ENCODE assay signal across 3 cellular contexts in genomic region chr7:114547346-114547745, GRCh38.
DNase-seq lines count a peak whose midpoint lies in the region; TF ChIP-seq lines count a peak whose summit lies in the region.
"Not testable (repeated sequence)": the region's sequence is repeated elsewhere in the genome, so short reads cannot be mapped to it uniquely, and the experiment has no call there.

No MANE protein-coding gene starts in this region.

- H3K27me3 ChIP-seq in SK-N-SH (ENCODE audit: insufficient read depth), result not testable (repeated sequence)

- not testable (repeated sequence) for H3K4me1 Mint-ChIP-seq in Calu3 (ENCODE audit: low read depth, unreplicated experiment)

- not testable (repeated sequence) for TF ChIP-seq EP300 in SK-N-SH (IDR thresholded peaks at IDR 0.05; ENCODE audit: borderline replicate concordance in 1 of 2, low read depth in 1 of 2, low read length in 1 of 2)

- 5% methylated on average over 14 of the region's 14 CpGs for WGBS in SK-N-SH (ENCODE audit: low lambda C conversion rate)

- not testable (repeated sequence) for H3K9me3 Mint-ChIP-seq in Calu3 (ENCODE audit: low read depth, unreplicated experiment)

- H3K4me3 Mint-ChIP-seq in Calu3 (ENCODE audit: low read depth, unreplicated experiment), result not testable (repeated sequence)

- not testable (repeated sequence) for H3K36me3 Mint-ChIP-seq in Calu3 (ENCODE audit: insufficient read depth, unreplicated experiment)

- CTCF ChIA-PET in Calu3 (lab: Charles Lee), result interaction anchor here (0.9 kb wide), 1 partner anchor 272 kb away, joined by 3 read pairs; no protein-coding TSS in a partner anchor
- CTCF ChIA-PET in SK-N-SH (lab: Yijun Ruan, JAX), result not testable (repeated sequence)

- not testable (repeated sequence) for H4K20me1 ChIP-seq in SK-N-SH (ENCODE audit: insufficient read depth)

- not testable (repeated sequence) for DNase-seq in Calu3, SK-N-SH
- DNase-seq in posterior vena cava (ENCODE audit: low spot score), result peak; percentile 49

- H3K36me3 ChIP-seq in SK-N-SH (replicated peaks in 1 of 2; ENCODE audit: control insufficient read depth in 1 of 2, insufficient read depth in 2 of 2, low read length in 1 of 2), result not testable (repeated sequence)

- not testable (repeated sequence) for BruUV-seq in Calu3 (replicated peaks; lab: Mats Ljungman, UMichigan)

- H2AFZ ChIP-seq in SK-N-SH (ENCODE audit: low read depth), result peak overlapping the region; percentile 29; the same call in 1 of the 2 replicates

- not testable (repeated sequence) for H3K4me3 ChIP-seq in SK-N-SH (ENCODE audit: low read depth in 2 of 2, low read length in 1 of 2)

- not testable (repeated sequence) for TF ChIP-seq RAD21 in SK-N-SH (IDR thresholded peaks at IDR 0.05; ENCODE audit: low read length)

- H3K9me3 ChIP-seq in SK-N-SH, result not testable (repeated sequence)

- not testable (repeated sequence) for H3K4me1 ChIP-seq in SK-N-SH (ENCODE audit: control insufficient read depth in 1 of 2, insufficient read depth in 2 of 2, low read depth in 1 of 2, low read length in 1 of 2)

- TF ChIP-seq CTCF in Calu3 (IDR thresholded peaks at IDR 0.05; ENCODE audit: unreplicated experiment); SK-N-SH (IDR thresholded peaks at IDR 0.05): not testable (repeated sequence)

- H3K4me2 ChIP-seq in SK-N-SH, result not testable (repeated sequence)

- not testable (repeated sequence) for H3K79me2 ChIP-seq in SK-N-SH (ENCODE audit: insufficient read depth)

- H3K27ac Mint-ChIP-seq in Calu3 (ENCODE audit: unreplicated experiment), result peak overlapping the region; percentile 27

- not testable (repeated sequence) for H3K27ac ChIP-seq in SK-N-SH (ENCODE audit: low read depth in 2 of 2, low read length in 1 of 2)

- POLR2A ChIA-PET in SK-N-SH (lab: Yijun Ruan, JAX), result not testable (repeated sequence)

- H3K27me3 Mint-ChIP-seq in Calu3 (ENCODE audit: unreplicated experiment), result not testable (repeated sequence)

- not testable (repeated sequence) for H3K9ac ChIP-seq in SK-N-SH

- not testable (repeated sequence) for H3K9me2 ChIP-seq in SK-N-SH

- not testable (repeated sequence) for H3F3A ChIP-seq in SK-N-SH (replicated peaks; ENCODE audit: insufficient read depth)

- intact Hi-C loops in Calu3 (cut with micrococcal nuclease; ENCODE audit: unreplicated experiment); posterior vena cava (cut with DNase I): not testable (repeated sequence)
